In the genomic region with DNA sequence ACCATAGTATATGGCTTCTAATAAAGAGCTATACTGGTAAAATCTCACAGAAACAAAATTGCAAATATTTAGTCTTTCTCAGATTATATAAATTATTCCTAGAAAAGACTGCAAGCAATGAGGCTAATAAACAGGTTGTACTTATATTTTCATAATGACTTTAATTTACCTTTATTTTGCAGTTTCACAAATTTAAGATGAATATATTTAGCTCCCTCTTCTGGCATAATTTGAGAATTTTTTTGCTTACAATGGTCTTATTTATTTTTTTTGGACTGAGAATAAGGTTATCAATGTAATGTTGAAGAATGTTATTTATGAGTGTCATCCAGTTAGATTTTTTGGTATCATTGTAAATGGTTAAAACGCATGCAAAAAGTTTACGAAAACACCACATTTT, we compare ENCODE assay signal across 9 cellular contexts. TPM values are rescaled to one million over a fixed set of nuclear protein-coding genes. Genes with fewer than 3 reads are reported as not detected.
DNase-seq lines count a peak whose midpoint lies in the region; ATAC-seq and TF ChIP-seq lines count a peak whose summit lies in the region.
"Had no signal": no experiment of that assay in that cellular context is flagged by ENCODE, and none has a peak within 500 bp of the region (broad histone marks: within the 10 kb centered on the region; RNA-seq: fewer than 3 reads in every experiment).

No MANE protein-coding gene starts in this region.

- POLR2A ChIA-PET in CD8-positive, alpha-beta memory T cell (lab: Charles Lee) = interaction anchor here (0.6 kb wide), 3 partner anchors 31 to 307 kb away, joined by 4 read pairs; no protein-coding TSS in a partner anchor

- peaks cover 10 to 40% (median 22%) of the 10 kb centered on the region in 3 donors for H3K36me3 Mint-ChIP-seq in CD8-positive, alpha-beta memory T cell
- H3K36me3 Mint-ChIP-seq in brain (peaks cover 26% of the 10 kb centered on the region), natural killer cell (peaks cover 12% of the 10 kb centered on the region)

- no peaks in the 10 kb centered on the region for H3K9me3 ChIP-seq in CD8-positive, alpha-beta memory T cell (ENCODE audit: low read length)
- no peaks in the 10 kb centered on the region for H3K9me3 ChIP-seq in Karpas-422 (ENCODE audit: low read length)

- intact Hi-C loops in natural killer cell (cut with micrococcal nuclease) = loop anchor here (5.0 kb wide), 1 partner anchor 1025 kb away; no protein-coding TSS in a partner anchor

- H3K36me3 ChIP-seq in CD8-positive, alpha-beta memory T cell (ENCODE audit: insufficient read depth, low read length) = peaks cover 13% of the 10 kb centered on the region
- H3K36me3 ChIP-seq in Karpas-422 (ENCODE audit: insufficient read depth, low read length) = no peaks in the 10 kb centered on the region

- no peak overlapping the region for H3K4me3 ChIP-seq in CD8-positive, alpha-beta memory T cell (ENCODE audit: low read length)
- no peak overlapping the region for H3K4me3 ChIP-seq in Karpas-422 (ENCODE audit: low read length)

- H3K9ac ChIP-seq in Karpas-422 (ENCODE audit: low read length) = no peak overlapping the region

- H3K27ac Mint-ChIP-seq in CD8-positive, alpha-beta memory T cell = peak overlapping the region in 7 of 8 donors; percentile 27 to 91 (median 70)
- H3K27ac Mint-ChIP-seq in brain = peak overlapping the region in 1 of 5 experiments; percentile 23
- peak overlapping the region; percentile 67 to 92 for H3K27ac Mint-ChIP-seq in natural killer cell

- H3K4me1 ChIP-seq in CD8-positive, alpha-beta memory T cell (ENCODE audit: insufficient read depth, low read length) = peaks cover 94% of the 10 kb centered on the region
- H3K4me1 ChIP-seq in Karpas-422 (ENCODE audit: low read length) = peaks cover 23% of the 10 kb centered on the region

- no peak for ATAC-seq in natural killer cell

- no peaks in the 10 kb centered on the region for H3K9me3 Mint-ChIP-seq in CD8-positive, alpha-beta memory T cell
- H3K9me3 Mint-ChIP-seq in brain = no peaks in the 10 kb centered on the region
- no peaks in the 10 kb centered on the region for H3K9me3 Mint-ChIP-seq in natural killer cell

- H3K4me2 ChIP-seq in Karpas-422 (ENCODE audit: low read depth, low read length, poor library complexity, severe bottlenecking) = no peak overlapping the region

- H4K20me1 ChIP-seq in Karpas-422 (ENCODE audit: insufficient read depth, low read depth, low read length) = no peaks in the 10 kb centered on the region

- H3K27ac ChIP-seq in CD8-positive, alpha-beta memory T cell (ENCODE audit: low read depth, low read length) = no peak overlapping the region
- H3K27ac ChIP-seq in Karpas-422 (ENCODE audit: low read length) = no peak overlapping the region
- H3K27ac ChIP-seq: HL-60 had no signal

- peak overlapping the region in 2 of 7 donors; percentile 5 to 13 for H3K4me3 Mint-ChIP-seq in CD8-positive, alpha-beta memory T cell
- H3K4me3 Mint-ChIP-seq in brain = no peak overlapping the region
- H3K4me3 Mint-ChIP-seq in natural killer cell = no peak overlapping the region

- peaks cover 51% of the 10 kb centered on the region for H3K79me2 ChIP-seq in Karpas-422 (ENCODE audit: low read length)

- CTCF ChIA-PET in CD8-positive, alpha-beta memory T cell (lab: Charles Lee) = interaction anchor here (0.7 to 4.2 kb wide), 10 partner anchors 8 to 1050 kb away, joined by 3 to 29 read pairs (median 6); partner anchors contain the start of gene PIK3R1

- TF ChIP-seq CTCF in brain (conservative IDR thresholded peaks at IDR 0.05) (peak; percentile 57 to 67), natural killer cell (IDR thresholded peaks at IDR 0.05) (peak; percentile 76)

- no peaks in the 10 kb centered on the region for H3K27me3 Mint-ChIP-seq in CD8-positive, alpha-beta memory T cell
- H3K27me3 Mint-ChIP-seq in brain (peaks cover 3% of the 10 kb centered on the region), natural killer cell (ENCODE audit: low read depth in 2 of 2) (no peaks in the 10 kb centered on the region)

- no peak overlapping the region for H2AFZ ChIP-seq in Karpas-422 (ENCODE audit: low read length)

- no peaks in the 10 kb centered on the region for H3K27me3 ChIP-seq in CD8-positive, alpha-beta memory T cell (ENCODE audit: insufficient read depth, low read length, poor library complexity, severe bottlenecking)
- no peaks in the 10 kb centered on the region for H3K27me3 ChIP-seq in Karpas-422 (ENCODE audit: low read length)

- H3K9me2 ChIP-seq in Karpas-422 (replicated peaks; ENCODE audit: insufficient read depth, low read length) = no peaks in the 10 kb centered on the region

- DNase-seq in CD8-positive, alpha-beta memory T cell = no peak
- peak; percentile 62 for DNase-seq in Karpas-422
- no peak for DNase-seq in natural killer cell
- no peak for DNase-seq in AG20443 (ENCODE audit: low spot score)
- DNase-seq in stimulated activated CD4-positive, alpha-beta T cell treated with anti-CD3 and anti-CD28 coated beads, Interleukin-15, amount 100 ng/mL, for 24 hours = no peak
- DNase-seq in retina = no peak
- no peak for DNase-seq in effector CD8-positive, alpha-beta T cell (lab: John Stamatoyannopoulos, UW)

- peaks cover 84 to 95% (median 95%) of the 10 kb centered on the region in 3 donors for H3K4me1 Mint-ChIP-seq in CD8-positive, alpha-beta memory T cell
- H3K4me1 Mint-ChIP-seq in brain = peaks cover 55% of the 10 kb centered on the region
- H3K4me1 Mint-ChIP-seq in natural killer cell = peaks cover 74 to 76% of the 10 kb centered on the region in 2 donors

RNA-seq across cellular contexts. Expression of gene PIK3R1, which starts 56.7 kb away (rescaled TPM):
- 10 to 100 TPM; 46.9 to 47.9 TPM for total RNA-seq in CD8-positive, alpha-beta memory T cell
- polyA plus RNA-seq in CD8-positive, alpha-beta memory T cell = 75.9 TPM
- total RNA-seq in Karpas-422 (2014; rRNA removed; shearing (Covaris generic); ENCODE audit: low replicate concordance) = 13.2 and 24.0 TPM in 2 replicates
- 11.9 TPM for polyA plus RNA-seq in brain (ENCODE audit: insufficient read depth, low read depth, low replicate concordance)
- total RNA-seq in natural killer cell = 100 to 1,000 TPM; 307 to 365 (median 313) TPM

Comparison
In these comparisons a context has a peak if more than half of its experiments do, and no peak if none do; other contexts are left out.
1. RNA of gene PIK3R1, which starts 56.7 kb away (total RNA-seq): 307 to 365 TPM in natural killer cell; 46.9 to 47.9 TPM in CD8-positive, alpha-beta memory T cell and 13.2 to 24.0 TPM in Karpas-422; every median in the first group is over 4 times any median in the second.